20 cellular contexts compared by ENCODE assay signal in genomic region chr2:221972813-221973478, GRCh38.
DNase-seq lines count a peak whose midpoint lies in the region; FAIRE-seq and TF ChIP-seq lines count a peak whose summit lies in the region.
"Had no signal": no experiment of that assay in that cellular context is flagged by ENCODE, and none has a peak within 500 bp of the region (broad histone marks: within the 10 kb centered on the region; RNA-seq: fewer than 3 reads in every experiment).

No MANE protein-coding gene starts in this region.

- FAIRE-seq in keratinocyte (lab: Jason Lieb, UNC): no peak
- FAIRE-seq: GM12892, GM19239, HepG2, HTR-8/SVneo had no signal

- WGBS in mammary epithelial cell (ENCODE audit: low coverage, missing lambda C conversion rate): 39% methylated on average over 4 of the region's 6 CpGs

- no peaks in the 10 kb centered on the region for H3K9me3 ChIP-seq in mammary epithelial cell (replicated peaks; ENCODE audit: insufficient read depth, low read length)
- H3K9me3 ChIP-seq in keratinocyte (ENCODE audit: control insufficient read depth, low read depth, low read length): no peaks in the 10 kb centered on the region
- H3K9me3 ChIP-seq: BLaER1, Caco-2, HAP-1 had no signal

- in situ Hi-C loops in mammary epithelial cell (cut with MboI; ENCODE audit: low sequenced_read_pairs in 2 of 2): loop anchor here (25.0 kb wide), 3 partner anchors 361 to 1286 kb away; no protein-coding TSS in a partner anchor

- no peaks in the 10 kb centered on the region for H3K79me2 ChIP-seq in mammary epithelial cell (ENCODE audit: insufficient read depth, low read length)
- H3K79me2 ChIP-seq in keratinocyte (ENCODE audit: control insufficient read depth, insufficient read depth, low read length): no peaks in the 10 kb centered on the region

- H3K36me3 Mint-ChIP-seq in MCF 10A (ENCODE audit: insufficient read depth, unreplicated experiment) (no peaks in the 10 kb centered on the region), chondrocyte (ENCODE audit: low read depth) (no peaks in the 10 kb centered on the region)
- H3K36me3 Mint-ChIP-seq: CD8-positive, alpha-beta memory T cell had no signal

- no peak overlapping the region for H3K4me2 ChIP-seq in mammary epithelial cell (ENCODE audit: insufficient read depth, low read depth, low read length)
- peak overlapping the region; percentile 22 for H3K4me2 ChIP-seq in keratinocyte (ENCODE audit: control insufficient read depth, extremely low read depth, insufficient read depth, low read depth, low read length)
- H3K4me2 ChIP-seq: BLaER1 had no signal

- no peak overlapping the region for H3K27ac Mint-ChIP-seq in MCF 10A (ENCODE audit: low read depth, unreplicated experiment)
- no peak overlapping the region for H3K27ac Mint-ChIP-seq in chondrocyte (ENCODE audit: unreplicated experiment)
- H3K27ac Mint-ChIP-seq: CD8-positive, alpha-beta memory T cell had no signal

- H3K27me3 ChIP-seq in mammary epithelial cell (ENCODE audit: insufficient read depth, low read length) (no peaks in the 10 kb centered on the region), keratinocyte (ENCODE audit: control insufficient read depth, extremely low read depth, insufficient read depth, low read length) (no peaks in the 10 kb centered on the region)
- H3K27me3 ChIP-seq: BLaER1 had no signal

- H3K36me3 ChIP-seq in mammary epithelial cell (ENCODE audit: insufficient read depth, low read length): no peaks in the 10 kb centered on the region
- H3K36me3 ChIP-seq in keratinocyte (ENCODE audit: control insufficient read depth in 2 of 2, extremely low read depth in 1 of 2, insufficient read depth in 2 of 2, low read length in 2 of 2): no peaks in the 10 kb centered on the region
- H3K36me3 ChIP-seq: BLaER1, HAP-1 had no signal

- no peak overlapping the region for H2AFZ ChIP-seq in mammary epithelial cell (ENCODE audit: low read depth, low read length)
- no peak overlapping the region for H2AFZ ChIP-seq in keratinocyte (ENCODE audit: control insufficient read depth, low read length)

- H3K4me1 Mint-ChIP-seq in MCF 10A (ENCODE audit: insufficient read depth, unreplicated experiment) (no peaks in the 10 kb centered on the region), chondrocyte (ENCODE audit: low read depth) (no peaks in the 10 kb centered on the region)
- H3K4me1 Mint-ChIP-seq: CD8-positive, alpha-beta memory T cell had no signal

- no peaks in the 10 kb centered on the region for H3K9me3 Mint-ChIP-seq in MCF 10A (ENCODE audit: unreplicated experiment)
- no peaks in the 10 kb centered on the region for H3K9me3 Mint-ChIP-seq in chondrocyte (ENCODE audit: low read depth)

- no peaks in the 10 kb centered on the region for H3K9me1 ChIP-seq in keratinocyte (ENCODE audit: control insufficient read depth, extremely low read depth, insufficient read depth, low read length)

- no peaks in the 10 kb centered on the region for H3K27me3 Mint-ChIP-seq in MCF 10A (ENCODE audit: insufficient read depth, unreplicated experiment)
- peaks cover 20% of the 10 kb centered on the region for H3K27me3 Mint-ChIP-seq in chondrocyte (ENCODE audit: low read depth)

- no peaks in the 10 kb centered on the region for H3K4me1 ChIP-seq in mammary epithelial cell (ENCODE audit: insufficient read depth, low read length)
- peaks cover 8% of the 10 kb centered on the region for H3K4me1 ChIP-seq in keratinocyte (ENCODE audit: control insufficient read depth, extremely low read depth, insufficient read depth, low read length)
- H3K4me1 ChIP-seq: BLaER1, Caco-2, HAP-1 had no signal

- intact Hi-C loops in mammary epithelial cell (cut with micrococcal nuclease) (no loop called here), MCF 10A (cut with micrococcal nuclease) (no loop called here)

- TF ChIP-seq CTCF in mammary epithelial cell (conservative IDR thresholded peaks at IDR 0.05 in 1 of 2, IDR thresholded peaks at IDR 0.05 in 1 of 2; ENCODE audit: extremely low read depth in 1 of 2, insufficient read depth in 1 of 2, low read depth in 1 of 2, low read length in 2 of 2): no peak
- no peak for TF ChIP-seq CTCF in MCF 10A (IDR thresholded peaks at IDR 0.05; ENCODE audit: unreplicated experiment)
- TF ChIP-seq CTCF in epithelial cell of esophagus (IDR thresholded peaks at IDR 0.05; ENCODE audit: insufficient read depth, low read depth, low read length, missing control alignments): no peak
- TF ChIP-seq CTCF in keratinocyte (optimal IDR thresholded peaks at IDR 0.05 in 1 of 3, IDR thresholded peaks at IDR 0.05 in 1 of 3, conservative IDR thresholded peaks at IDR 0.05 in 1 of 3; ENCODE audit: extremely low read depth in 1 of 3, insufficient read depth in 2 of 3, low read length in 3 of 3): no peak
- no peak for TF ChIP-seq CTCF in chondrocyte (IDR thresholded peaks at IDR 0.05)

- CTCF ChIA-PET in mammary epithelial cell (lab: Charles Lee; ENCODE audit: low non-redundant PET) (no interaction called here), MCF 10A (lab: Yijun Ruan, JAX) (no interaction called here)

- POLR2A ChIA-PET in MCF 10A (lab: Yijun Ruan, JAX): no interaction called here

- dilution Hi-C loops in mammary epithelial cell (cut with HindIII; ENCODE audit: low sequenced_read_pairs): no loop called here
- dilution Hi-C loops in keratinocyte (cut with MboI; ENCODE audit: extremely low pct_ligation_motif_present, low sequenced_read_pairs): no loop called here

- no TSS peak for BruUV-seq in mammary epithelial cell (replicated peaks; lab: Mats Ljungman, UMichigan)
- no TSS peak for BruUV-seq in MCF 10A (replicated peaks; lab: Mats Ljungman, UMichigan)

- no peak overlapping the region for H3K9ac ChIP-seq in mammary epithelial cell (ENCODE audit: insufficient read depth, low read length)
- no peak overlapping the region for H3K9ac ChIP-seq in keratinocyte (ENCODE audit: control insufficient read depth, extremely low read depth, insufficient read depth, low read length)
- H3K9ac ChIP-seq: BLaER1 had no signal

- H3K27ac ChIP-seq in mammary epithelial cell (ENCODE audit: insufficient read depth, low read depth, low read length): no peak overlapping the region
- no peak overlapping the region for H3K27ac ChIP-seq in keratinocyte (ENCODE audit: control insufficient read depth, insufficient read depth, low read length)
- H3K27ac ChIP-seq: BLaER1 had no signal

- no peak overlapping the region for H3K4me3 Mint-ChIP-seq in MCF 10A (ENCODE audit: unreplicated experiment)
- no peak overlapping the region for H3K4me3 Mint-ChIP-seq in chondrocyte (ENCODE audit: unreplicated experiment)
- H3K4me3 Mint-ChIP-seq: CD8-positive, alpha-beta memory T cell had no signal

- no peak overlapping the region for H3K4me3 ChIP-seq in mammary epithelial cell (replicated peaks in 1 of 3; ENCODE audit: insufficient read depth in 1 of 3, low read depth in 2 of 3, low read length in 3 of 3)
- no peak overlapping the region for H3K4me3 ChIP-seq in epithelial cell of esophagus (ENCODE audit: low read length)
- H3K4me3 ChIP-seq in keratinocyte (ENCODE audit: control insufficient read depth in 2 of 3, extremely low read depth in 1 of 3, insufficient read depth in 2 of 3, low read depth in 1 of 3, low read length in 3 of 3): no peak overlapping the region
- H3K4me3 ChIP-seq: BLaER1, HAP-1 had no signal

- DNase-seq in mammary epithelial cell: peak; percentile 46
- DNase-seq in MCF 10A (ENCODE audit: unreplicated experiment): no peak
- DNase-seq in epithelial cell of esophagus (ENCODE audit: low read depth): peak; percentile 71
- no peak for DNase-seq in keratinocyte (ENCODE audit: low read depth, low spot score)
- DNase-seq in NCI-H510A treated with DMSO at 0.1 percent for 48 hours (lab: John Stamatoyannopoulos, UW): no peak
- DNase-seq in hippocampal formation (lab: John Stamatoyannopoulos, UW): no peak
- no peak for DNase-seq in chondrocyte (ENCODE audit: low spot score)
- DNase-seq: 8988T; AML-193; Caco-2; CD8-positive, alpha-beta memory T cell; DND-41; GDM1; GOT3 had no signal

- H4K20me1 ChIP-seq in mammary epithelial cell (ENCODE audit: insufficient read depth, low read length) (no peaks in the 10 kb centered on the region), keratinocyte (ENCODE audit: control insufficient read depth, extremely low read depth, insufficient read depth, low read length) (no peaks in the 10 kb centered on the region)
- H4K20me1 ChIP-seq: BLaER1 had no signal

Comparison
In these comparisons a context has a peak if more than half of its experiments do, and no peak if none do; other contexts are left out.
1. DNase-seq: peak in mammary epithelial cell (single experiment) and epithelial cell of esophagus (single experiment); none in MCF 10A (single experiment), keratinocyte (single experiment), NCI-H510A treated with DMSO at 0.1 percent for 48 hours (single experiment), hippocampal formation (0 of 2) and chondrocyte (single experiment).